In the genomic region with DNA sequence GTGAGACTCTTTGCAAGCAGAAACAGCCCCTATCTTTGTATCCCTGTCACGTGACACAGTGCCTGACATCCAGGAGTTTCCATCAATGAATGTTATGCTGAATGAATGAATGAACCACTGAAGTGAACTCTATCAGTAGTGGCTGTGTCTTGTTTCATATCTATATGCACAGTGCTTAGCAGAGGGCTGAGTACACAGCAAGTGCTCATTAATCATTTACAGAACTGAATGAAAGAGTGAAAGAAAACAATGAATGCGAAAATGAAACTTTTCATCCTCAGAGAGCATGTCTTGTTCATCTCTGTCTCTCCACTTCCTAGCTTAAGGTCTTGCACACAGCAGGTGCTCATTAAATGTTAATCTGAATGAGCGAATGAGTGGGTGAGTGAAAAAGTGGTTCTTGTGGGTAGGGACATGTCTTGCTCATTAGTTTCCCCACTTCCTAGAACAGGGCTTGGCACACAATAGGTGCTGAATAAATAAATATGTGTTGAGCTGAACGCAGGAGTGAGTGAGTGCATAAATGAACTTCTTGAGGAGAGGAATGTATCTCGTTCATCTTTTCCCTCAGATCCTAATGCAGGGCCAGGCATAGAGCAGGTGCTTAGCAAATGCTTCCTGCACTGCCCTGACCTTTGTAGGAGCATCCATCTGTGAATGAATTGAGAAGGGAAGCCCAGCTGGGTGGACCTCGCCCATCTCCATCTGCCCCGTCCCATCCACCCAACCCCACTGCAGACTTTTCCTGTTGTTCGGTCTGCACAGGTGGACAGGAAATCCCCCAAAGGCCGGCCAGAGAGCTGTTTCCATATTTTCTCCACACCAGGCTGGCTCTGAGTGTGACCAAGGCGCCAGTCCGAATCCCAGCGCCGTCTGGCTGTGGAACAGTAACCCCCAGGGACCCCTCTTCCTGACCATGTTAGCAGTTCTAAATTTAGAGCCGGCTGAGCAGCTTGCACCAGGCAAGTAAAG, we compare ENCODE assay signal across 8 cellular contexts.
DNase-seq lines count a peak whose midpoint lies in the region; ATAC-seq and TF ChIP-seq lines count a peak whose summit lies in the region.

No MANE protein-coding gene starts in this region.

- intact Hi-C loops in natural killer cell (cut with micrococcal nuclease) = loop anchor here (10.0 kb wide), 1 partner anchor 249 kb away; no protein-coding TSS in a partner anchor

- peak in 1 of 2 donors; percentile 46 for DNase-seq in activated T-cell treated with anti-CD3 and anti-CD28 coated beads, Interleukin-2, amount 50 U/mL, for 72 hours
- DNase-seq in natural killer cell (no peak), erythroblast (lab: John Stamatoyannopoulos, UW) (no peak), germinal center (ENCODE audit: low spot score) (no peak), islet precursor cell (no peak), HT-29 (ENCODE audit: low spot score) (no peak)

- H3K4me1 Mint-ChIP-seq in activated T-cell treated with anti-CD3 and anti-CD28 coated beads, Interleukin-2, amount 50 U/mL, for 72 hours (ENCODE audit: low read depth) = peaks cover 63% of the 10 kb centered on the region
- H3K4me1 Mint-ChIP-seq in natural killer cell = peaks cover 26 to 40% of the 10 kb centered on the region in 2 donors

- peak; percentile 82 for ATAC-seq in GM18873 (IDR thresholded peaks at IDR 0.05; ENCODE audit: low FRiP score, unreplicated experiment)
- peak; percentile 80 for ATAC-seq in HG02852 (IDR thresholded peaks at IDR 0.05; ENCODE audit: unreplicated experiment)
- peak; percentile 91 to 92 for ATAC-seq in activated T-cell treated with anti-CD3 and anti-CD28 coated beads, Interleukin-2, amount 50 U/mL, for 72 hours (replicated peaks in 1 of 2)
- peak in 1 of 3 donors; percentile 20 for ATAC-seq in natural killer cell

- H3K36me3 Mint-ChIP-seq in activated T-cell treated with anti-CD3 and anti-CD28 coated beads, Interleukin-2, amount 50 U/mL, for 72 hours (ENCODE audit: insufficient read depth in 2 of 2) = peaks cover 0 to 4% of the 10 kb centered on the region in 2 donors
- no peaks in the 10 kb centered on the region for H3K36me3 Mint-ChIP-seq in natural killer cell

- H3K4me3 Mint-ChIP-seq in activated T-cell treated with anti-CD3 and anti-CD28 coated beads, Interleukin-2, amount 50 U/mL, for 72 hours = peak overlapping the region; percentile 37 to 45
- H3K4me3 Mint-ChIP-seq in natural killer cell = peak overlapping the region; percentile 45

- peaks cover 6% of the 10 kb centered on the region for H3K27me3 Mint-ChIP-seq in activated T-cell treated with anti-CD3 and anti-CD28 coated beads, Interleukin-2, amount 50 U/mL, for 72 hours (ENCODE audit: low read depth)
- peaks cover 0 to 2% of the 10 kb centered on the region in 2 donors for H3K27me3 Mint-ChIP-seq in natural killer cell (ENCODE audit: low read depth in 2 of 2)

- H3K9me3 Mint-ChIP-seq in activated T-cell treated with anti-CD3 and anti-CD28 coated beads, Interleukin-2, amount 50 U/mL, for 72 hours = no peaks in the 10 kb centered on the region
- H3K9me3 Mint-ChIP-seq in natural killer cell = no peaks in the 10 kb centered on the region

- no peak for TF ChIP-seq CTCF in natural killer cell (IDR thresholded peaks at IDR 0.05)

- peak overlapping the region; percentile 12 for H3K27ac Mint-ChIP-seq in activated T-cell treated with anti-CD3 and anti-CD28 coated beads, Interleukin-2, amount 50 U/mL, for 72 hours
- peak overlapping the region in 1 of 2 donors; percentile 34 for H3K27ac Mint-ChIP-seq in natural killer cell

- TF ChIP-seq POLR2A in erythroblast (IDR thresholded peaks at IDR 0.05; ENCODE audit: low read length) = no peak
